ENCODE assay signal across 1 cellular context in the genomic region with DNA sequence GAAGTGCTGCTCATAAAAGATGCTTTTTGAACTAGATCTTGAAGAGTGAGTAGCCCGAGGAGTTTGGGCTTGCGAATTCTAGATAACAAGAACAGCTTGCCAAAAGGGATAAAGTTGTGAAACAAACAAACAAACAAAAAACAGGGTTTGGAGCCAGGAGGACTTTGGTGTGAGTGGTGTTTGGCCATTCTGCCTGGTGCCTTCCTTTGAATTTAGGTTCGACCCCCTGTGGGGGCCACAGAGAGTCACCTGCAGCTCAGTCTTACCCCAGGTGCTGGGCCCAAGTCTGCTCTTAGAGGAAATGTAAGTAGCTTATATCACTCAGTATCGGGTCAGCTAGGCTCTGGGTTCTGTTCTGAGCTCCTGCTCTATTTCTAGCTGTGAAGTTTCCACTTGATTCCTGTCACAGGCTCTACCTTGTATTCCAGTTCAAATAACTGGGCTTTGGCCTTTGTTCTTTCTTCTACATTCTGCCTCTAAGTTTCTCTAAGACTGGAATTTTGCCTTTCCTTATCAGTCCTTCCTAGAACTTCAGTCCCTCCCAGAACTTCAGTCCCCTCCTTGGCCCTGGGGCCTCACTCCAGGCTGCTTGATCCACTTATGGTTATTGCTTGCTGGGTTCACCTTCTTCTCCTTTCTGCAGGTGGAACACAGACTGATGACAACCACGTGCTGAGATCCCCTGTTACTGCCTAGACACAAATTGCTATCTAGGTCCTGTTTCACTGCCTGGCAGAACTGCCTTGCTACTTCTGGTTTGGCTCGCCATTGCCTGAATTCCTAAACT.
TF ChIP-seq lines count a peak whose summit lies in the region.

No MANE protein-coding gene starts in this region.

TF ChIP-seq in GM23338, 12 proteins besides CTCF, POLR2A, EP300 and RAD21 (continued from another document):
- TF ChIP-seq, protein P1, sequence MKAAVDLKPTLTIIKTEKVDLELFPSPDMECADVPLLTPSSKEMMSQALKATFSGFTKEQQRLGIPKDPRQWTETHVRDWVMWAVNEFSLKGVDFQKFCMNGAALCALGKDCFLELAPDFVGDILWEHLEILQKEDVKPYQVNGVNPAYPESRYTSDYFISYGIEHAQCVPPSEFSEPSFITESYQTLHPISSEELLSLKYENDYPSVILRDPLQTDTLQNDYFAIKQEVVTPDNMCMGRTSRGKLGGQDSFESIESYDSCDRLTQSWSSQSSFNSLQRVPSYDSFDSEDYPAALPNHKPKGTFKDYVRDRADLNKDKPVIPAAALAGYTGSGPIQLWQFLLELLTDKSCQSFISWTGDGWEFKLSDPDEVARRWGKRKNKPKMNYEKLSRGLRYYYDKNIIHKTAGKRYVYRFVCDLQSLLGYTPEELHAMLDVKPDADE (IDR thresholded peaks at IDR 0.05): no peak
